24 cellular contexts compared by ENCODE assay signal in the genomic region with DNA sequence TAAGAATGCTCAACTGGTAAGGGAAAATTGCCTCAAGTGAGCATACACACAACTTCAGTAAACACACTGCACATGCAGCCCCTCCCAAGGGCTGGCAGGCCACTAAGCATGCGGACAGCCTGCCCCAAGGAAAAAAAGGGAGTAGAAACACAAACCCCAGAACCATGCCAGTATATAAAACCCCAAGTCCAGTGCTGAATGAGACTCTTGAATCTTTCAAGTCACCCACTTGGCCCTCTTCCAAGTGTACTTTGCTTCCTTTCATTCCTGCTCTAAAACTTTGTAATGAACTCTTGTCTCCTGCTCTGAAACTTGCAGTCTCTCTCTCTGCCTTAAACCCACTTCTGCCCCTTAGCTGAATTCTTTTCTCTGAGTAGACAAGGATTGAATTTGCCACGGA.
"Had no signal": no experiment of that assay in that cellular context is flagged by ENCODE, and none has a peak within 500 bp of the region (broad histone marks: within the 10 kb centered on the region; RNA-seq: fewer than 3 reads in every experiment).

No MANE protein-coding gene starts in this region.

- H3K27ac ChIP-seq: coronary artery, dorsolateral prefrontal cortex, esophagus squamous epithelium, gastrocnemius medialis, heart right ventricle, left lung, lower lobe of right lung had no signal

- H3K9me3 ChIP-seq: gastrocnemius medialis, lower lobe of right lung had no signal

- FAIRE-seq: colon, endothelial cell of umbilical vein, islet of Langerhans, keratinocyte had no signal

- H3K36me3 ChIP-seq: esophagus squamous epithelium, gastrocnemius medialis, heart right ventricle, left lung, lower lobe of right lung had no signal

- ATAC-seq: gastrocnemius medialis, heart right ventricle, left cardiac atrium, left lung, left ventricle myocardium superior, lower lobe of right lung, mucosa of descending colon had no signal

- DNase-seq: dermis blood vessel endothelial cell; dorsolateral prefrontal cortex; effector CD4-positive, alpha-beta T cell; effector memory CD4-positive, alpha-beta T cell; esophagus squamous epithelium; foreskin fibroblast; foreskin melanocyte; gastrocnemius medialis; glutamatergic neuron; head of caudate nucleus; heart right ventricle; hippocampal formation; left cardiac atrium; left lung; left ventricle myocardium superior; lower lobe of right lung; mesenchymal stem cell; mucosa of descending colon; naive B cell had no signal

- H3K4me1 ChIP-seq: esophagus squamous epithelium, gastrocnemius medialis, heart right ventricle, left lung, lower lobe of right lung had no signal

- H3K27me3 ChIP-seq: gastrocnemius medialis, heart right ventricle, left lung had no signal

- H3K4me3 ChIP-seq: coronary artery, dorsolateral prefrontal cortex, esophagus squamous epithelium, gastrocnemius medialis, heart right ventricle, left lung, lower lobe of right lung, mucosa of descending colon had no signal
